In genomic region chr4:8478801-8479744, GRCh38 we compare ENCODE assay signal across 1 cellular context.
TF ChIP-seq lines count a peak whose summit lies in the region.

No MANE protein-coding gene starts in this region.

TF ChIP-seq in K562, 482 proteins besides CTCF, POLR2A, EP300 and RAD21 (continued from another document and continues in another):
- TF ChIP-seq ZNF280B (CRISPR knock-in tag; IDR thresholded peaks at IDR 0.05), result no peak
- peak; percentile 51; the same call in 1 of the 2 replicates for TF ChIP-seq ZNF766 (CRISPR knock-in tag; conservative IDR thresholded peaks at IDR 0.05)
- no peak for TF ChIP-seq BCL6 (CRISPR knock-in tag; IDR thresholded peaks at IDR 0.05)
- TF ChIP-seq ESRRA (IDR thresholded peaks at IDR 0.05; ENCODE audit: borderline replicate concordance, low read depth), result peak; percentile 70; the same call in 1 of the 2 replicates
- TF ChIP-seq, protein P1, sequence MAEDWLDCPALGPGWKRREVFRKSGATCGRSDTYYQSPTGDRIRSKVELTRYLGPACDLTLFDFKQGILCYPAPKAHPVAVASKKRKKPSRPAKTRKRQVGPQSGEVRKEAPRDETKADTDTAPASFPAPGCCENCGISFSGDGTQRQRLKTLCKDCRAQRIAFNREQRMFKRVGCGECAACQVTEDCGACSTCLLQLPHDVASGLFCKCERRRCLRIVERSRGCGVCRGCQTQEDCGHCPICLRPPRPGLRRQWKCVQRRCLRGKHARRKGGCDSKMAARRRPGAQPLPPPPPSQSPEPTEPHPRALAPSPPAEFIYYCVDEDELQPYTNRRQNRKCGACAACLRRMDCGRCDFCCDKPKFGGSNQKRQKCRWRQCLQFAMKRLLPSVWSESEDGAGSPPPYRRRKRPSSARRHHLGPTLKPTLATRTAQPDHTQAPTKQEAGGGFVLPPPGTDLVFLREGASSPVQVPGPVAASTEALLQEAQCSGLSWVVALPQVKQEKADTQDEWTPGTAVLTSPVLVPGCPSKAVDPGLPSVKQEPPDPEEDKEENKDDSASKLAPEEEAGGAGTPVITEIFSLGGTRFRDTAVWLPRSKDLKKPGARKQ (CRISPR knock-in tag; IDR thresholded peaks at IDR 0.05), result no peak
- no peak for TF ChIP-seq FIP1L1 (IDR thresholded peaks at IDR 0.05; ENCODE audit: low read depth, low read length, poor library complexity, severe bottlenecking)
- no peak for TF ChIP-seq PCBP2 (IDR thresholded peaks at IDR 0.05; ENCODE audit: low read depth, low read length, poor library complexity, severe bottlenecking)
- no peak for TF ChIP-seq THRB (CRISPR knock-in tag; conservative IDR thresholded peaks at IDR 0.05)
- TF ChIP-seq CTBP1 (IDR thresholded peaks at IDR 0.05; ENCODE audit: borderline replicate concordance), result peak; percentile 96
- TF ChIP-seq EZH2 (IDR thresholded peaks at IDR 0.05; ENCODE audit: borderline replicate concordance, low read depth, low read length), result no peak
- TF ChIP-seq SNAPC5 (CRISPR knock-in tag; IDR thresholded peaks at IDR 0.05), result no peak
- TF ChIP-seq, protein P2, sequence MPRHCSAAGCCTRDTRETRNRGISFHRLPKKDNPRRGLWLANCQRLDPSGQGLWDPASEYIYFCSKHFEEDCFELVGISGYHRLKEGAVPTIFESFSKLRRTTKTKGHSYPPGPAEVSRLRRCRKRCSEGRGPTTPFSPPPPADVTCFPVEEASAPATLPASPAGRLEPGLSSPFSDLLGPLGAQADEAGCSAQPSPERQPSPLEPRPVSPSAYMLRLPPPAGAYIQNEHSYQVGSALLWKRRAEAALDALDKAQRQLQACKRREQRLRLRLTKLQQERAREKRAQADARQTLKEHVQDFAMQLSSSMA (CRISPR knock-in tag; IDR thresholded peaks at IDR 0.05), result no peak
- TF ChIP-seq, protein P3, sequence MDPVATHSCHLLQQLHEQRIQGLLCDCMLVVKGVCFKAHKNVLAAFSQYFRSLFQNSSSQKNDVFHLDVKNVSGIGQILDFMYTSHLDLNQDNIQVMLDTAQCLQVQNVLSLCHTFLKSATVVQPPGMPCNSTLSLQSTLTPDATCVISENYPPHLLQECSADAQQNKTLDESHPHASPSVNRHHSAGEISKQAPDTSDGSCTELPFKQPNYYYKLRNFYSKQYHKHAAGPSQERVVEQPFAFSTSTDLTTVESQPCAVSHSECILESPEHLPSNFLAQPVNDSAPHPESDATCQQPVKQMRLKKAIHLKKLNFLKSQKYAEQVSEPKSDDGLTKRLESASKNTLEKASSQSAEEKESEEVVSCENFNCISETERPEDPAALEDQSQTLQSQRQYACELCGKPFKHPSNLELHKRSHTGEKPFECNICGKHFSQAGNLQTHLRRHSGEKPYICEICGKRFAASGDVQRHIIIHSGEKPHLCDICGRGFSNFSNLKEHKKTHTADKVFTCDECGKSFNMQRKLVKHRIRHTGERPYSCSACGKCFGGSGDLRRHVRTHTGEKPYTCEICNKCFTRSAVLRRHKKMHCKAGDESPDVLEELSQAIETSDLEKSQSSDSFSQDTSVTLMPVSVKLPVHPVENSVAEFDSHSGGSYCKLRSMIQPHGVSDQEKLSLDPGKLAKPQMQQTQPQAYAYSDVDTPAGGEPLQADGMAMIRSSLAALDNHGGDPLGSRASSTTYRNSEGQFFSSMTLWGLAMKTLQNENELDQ (CRISPR knock-in tag; IDR thresholded peaks at IDR 0.05; ENCODE audit: borderline replicate concordance), result no peak
- TF ChIP-seq ILK (tag; IDR thresholded peaks at IDR 0.05; ENCODE audit: borderline replicate concordance, low read depth), result no peak
- peak; percentile 86 to 90 for TF ChIP-seq FOXK2 (conservative IDR thresholded peaks at IDR 0.05 in 1 of 2, IDR thresholded peaks at IDR 0.05 in 1 of 2; ENCODE audit: low read depth in 2 of 2)
- no peak for TF ChIP-seq ZBTB5 (IDR thresholded peaks at IDR 0.05)
- no peak for TF ChIP-seq OTX1 (CRISPR knock-in tag; IDR thresholded peaks at IDR 0.05)
- TF ChIP-seq, protein P4, sequence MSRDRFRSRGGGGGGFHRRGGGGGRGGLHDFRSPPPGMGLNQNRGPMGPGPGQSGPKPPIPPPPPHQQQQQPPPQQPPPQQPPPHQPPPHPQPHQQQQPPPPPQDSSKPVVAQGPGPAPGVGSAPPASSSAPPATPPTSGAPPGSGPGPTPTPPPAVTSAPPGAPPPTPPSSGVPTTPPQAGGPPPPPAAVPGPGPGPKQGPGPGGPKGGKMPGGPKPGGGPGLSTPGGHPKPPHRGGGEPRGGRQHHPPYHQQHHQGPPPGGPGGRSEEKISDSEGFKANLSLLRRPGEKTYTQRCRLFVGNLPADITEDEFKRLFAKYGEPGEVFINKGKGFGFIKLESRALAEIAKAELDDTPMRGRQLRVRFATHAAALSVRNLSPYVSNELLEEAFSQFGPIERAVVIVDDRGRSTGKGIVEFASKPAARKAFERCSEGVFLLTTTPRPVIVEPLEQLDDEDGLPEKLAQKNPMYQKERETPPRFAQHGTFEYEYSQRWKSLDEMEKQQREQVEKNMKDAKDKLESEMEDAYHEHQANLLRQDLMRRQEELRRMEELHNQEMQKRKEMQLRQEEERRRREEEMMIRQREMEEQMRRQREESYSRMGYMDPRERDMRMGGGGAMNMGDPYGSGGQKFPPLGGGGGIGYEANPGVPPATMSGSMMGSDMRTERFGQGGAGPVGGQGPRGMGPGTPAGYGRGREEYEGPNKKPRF (IDR thresholded peaks at IDR 0.05; ENCODE audit: low read depth, low read length), result no peak
- TF ChIP-seq ZNF217 (CRISPR knock-in tag; IDR thresholded peaks at IDR 0.05), result no peak
- TF ChIP-seq SUPT5H (IDR thresholded peaks at IDR 0.05), result no peak
- TF ChIP-seq CEBPB (tag; IDR thresholded peaks at IDR 0.05), result peak; percentile 95
- TF ChIP-seq CAMTA2 (CRISPR knock-in tag; conservative IDR thresholded peaks at IDR 0.05), result no peak
- no peak for TF ChIP-seq SRF (CRISPR knock-in tag; IDR thresholded peaks at IDR 0.05)
- TF ChIP-seq, protein P5, sequence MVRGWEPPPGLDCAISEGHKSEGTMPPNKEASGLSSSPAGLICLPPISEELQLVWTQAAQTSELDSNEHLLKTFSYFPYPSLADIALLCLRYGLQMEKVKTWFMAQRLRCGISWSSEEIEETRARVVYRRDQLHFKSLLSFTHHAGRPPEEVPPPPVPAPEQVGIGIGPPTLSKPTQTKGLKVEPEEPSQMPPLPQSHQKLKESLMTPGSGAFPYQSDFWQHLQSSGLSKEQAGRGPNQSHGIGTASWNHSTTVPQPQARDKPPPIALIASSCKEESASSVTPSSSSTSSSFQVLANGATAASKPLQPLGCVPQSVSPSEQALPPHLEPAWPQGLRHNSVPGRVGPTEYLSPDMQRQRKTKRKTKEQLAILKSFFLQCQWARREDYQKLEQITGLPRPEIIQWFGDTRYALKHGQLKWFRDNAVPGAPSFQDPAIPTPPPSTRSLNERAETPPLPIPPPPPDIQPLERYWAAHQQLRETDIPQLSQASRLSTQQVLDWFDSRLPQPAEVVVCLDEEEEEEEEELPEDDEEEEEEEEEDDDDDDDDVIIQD (CRISPR knock-in tag; IDR thresholded peaks at IDR 0.05), result no peak
- TF ChIP-seq, protein P6, sequence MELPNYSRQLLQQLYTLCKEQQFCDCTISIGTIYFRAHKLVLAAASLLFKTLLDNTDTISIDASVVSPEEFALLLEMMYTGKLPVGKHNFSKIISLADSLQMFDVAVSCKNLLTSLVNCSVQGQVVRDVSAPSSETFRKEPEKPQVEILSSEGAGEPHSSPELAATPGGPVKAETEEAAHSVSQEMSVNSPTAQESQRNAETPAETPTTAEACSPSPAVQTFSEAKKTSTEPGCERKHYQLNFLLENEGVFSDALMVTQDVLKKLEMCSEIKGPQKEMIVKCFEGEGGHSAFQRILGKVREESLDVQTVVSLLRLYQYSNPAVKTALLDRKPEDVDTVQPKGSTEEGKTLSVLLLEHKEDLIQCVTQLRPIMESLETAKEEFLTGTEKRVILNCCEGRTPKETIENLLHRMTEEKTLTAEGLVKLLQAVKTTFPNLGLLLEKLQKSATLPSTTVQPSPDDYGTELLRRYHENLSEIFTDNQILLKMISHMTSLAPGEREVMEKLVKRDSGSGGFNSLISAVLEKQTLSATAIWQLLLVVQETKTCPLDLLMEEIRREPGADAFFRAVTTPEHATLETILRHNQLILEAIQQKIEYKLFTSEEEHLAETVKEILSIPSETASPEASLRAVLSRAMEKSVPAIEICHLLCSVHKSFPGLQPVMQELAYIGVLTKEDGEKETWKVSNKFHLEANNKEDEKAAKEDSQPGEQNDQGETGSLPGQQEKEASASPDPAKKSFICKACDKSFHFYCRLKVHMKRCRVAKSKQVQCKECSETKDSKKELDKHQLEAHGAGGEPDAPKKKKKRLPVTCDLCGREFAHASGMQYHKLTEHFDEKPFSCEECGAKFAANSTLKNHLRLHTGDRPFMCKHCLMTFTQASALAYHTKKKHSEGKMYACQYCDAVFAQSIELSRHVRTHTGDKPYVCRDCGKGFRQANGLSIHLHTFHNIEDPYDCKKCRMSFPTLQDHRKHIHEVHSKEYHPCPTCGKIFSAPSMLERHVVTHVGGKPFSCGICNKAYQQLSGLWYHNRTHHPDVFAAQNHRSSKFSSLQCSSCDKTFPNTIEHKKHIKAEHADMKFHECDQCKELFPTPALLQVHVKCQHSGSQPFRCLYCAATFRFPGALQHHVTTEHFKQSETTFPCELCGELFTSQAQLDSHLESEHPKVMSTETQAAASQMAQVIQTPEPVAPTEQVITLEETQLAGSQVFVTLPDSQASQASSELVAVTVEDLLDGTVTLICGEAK (IDR thresholded peaks at IDR 0.05), result no peak
- TF ChIP-seq, protein P6 (CRISPR knock-in tag; IDR thresholded peaks at IDR 0.05), result no peak
- no peak for TF ChIP-seq SIN3A (IDR thresholded peaks at IDR 0.05; ENCODE audit: borderline replicate concordance in 2 of 2, control insufficient read depth in 1 of 2, low read depth in 2 of 2, low read length in 2 of 2)
- TF ChIP-seq CBFA2T2 (conservative IDR thresholded peaks at IDR 0.05), result no peak
- TF ChIP-seq, protein P7, sequence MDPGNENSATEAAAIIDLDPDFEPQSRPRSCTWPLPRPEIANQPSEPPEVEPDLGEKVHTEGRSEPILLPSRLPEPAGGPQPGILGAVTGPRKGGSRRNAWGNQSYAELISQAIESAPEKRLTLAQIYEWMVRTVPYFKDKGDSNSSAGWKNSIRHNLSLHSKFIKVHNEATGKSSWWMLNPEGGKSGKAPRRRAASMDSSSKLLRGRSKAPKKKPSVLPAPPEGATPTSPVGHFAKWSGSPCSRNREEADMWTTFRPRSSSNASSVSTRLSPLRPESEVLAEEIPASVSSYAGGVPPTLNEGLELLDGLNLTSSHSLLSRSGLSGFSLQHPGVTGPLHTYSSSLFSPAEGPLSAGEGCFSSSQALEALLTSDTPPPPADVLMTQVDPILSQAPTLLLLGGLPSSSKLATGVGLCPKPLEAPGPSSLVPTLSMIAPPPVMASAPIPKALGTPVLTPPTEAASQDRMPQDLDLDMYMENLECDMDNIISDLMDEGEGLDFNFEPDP (CRISPR knock-in tag; IDR thresholded peaks at IDR 0.05), result no peak
- no peak for TF ChIP-seq SREBF1 (IDR thresholded peaks at IDR 0.05; ENCODE audit: borderline replicate concordance, low read depth, low read length)
